Comparison of ENCODE assay signal across 28 cellular contexts in genomic region chr2:52918551-52918950, GRCh38.
DNase-seq lines count a peak whose midpoint lies in the region; ATAC-seq and TF ChIP-seq lines count a peak whose summit lies in the region.
"Had no signal": no experiment of that assay in that cellular context is flagged by ENCODE, and none has a peak within 500 bp of the region (broad histone marks: within the 10 kb centered on the region; RNA-seq: fewer than 3 reads in every experiment).

No MANE protein-coding gene starts in this region.

- TF ChIP-seq CTCF in fibroblast of villous mesenchyme (IDR thresholded peaks at IDR 0.05; ENCODE audit: insufficient read depth, low read depth, low read length): no peak

- H3K4me3 ChIP-seq in fibroblast of villous mesenchyme (ENCODE audit: low read depth, low read length): no peak overlapping the region
- H3K4me3 ChIP-seq: lower lobe of right lung, neural progenitor cell, SK-N-MC, upper lobe of left lung had no signal

- ATAC-seq in HG03139 (IDR thresholded peaks at IDR 0.05; ENCODE audit: unreplicated experiment) (no peak), HG02588 (IDR thresholded peaks at IDR 0.05; ENCODE audit: unreplicated experiment) (no peak), HG02884 (IDR thresholded peaks at IDR 0.05; ENCODE audit: unreplicated experiment) (no peak)
- ATAC-seq: lower lobe of right lung had no signal

- DNase-seq in M059J (ENCODE audit: low read depth) (peak; percentile 0), brain pericyte (ENCODE audit: low read depth, low spot score) (peak; percentile 70), fibroblast of villous mesenchyme (ENCODE audit: low read depth) (peak; percentile 17), smooth muscle cell of the brain vasculature (ENCODE audit: low read depth, low spot score) (peak; percentile 21), COLO668 (lab: John Stamatoyannopoulos, UW; ENCODE audit: unreplicated experiment) (no peak)
- DNase-seq: activated CD4-positive, alpha-beta T cell treated with anti-CD3 and anti-CD28 coated beads, Interleukin-2, amount 10 ng/mL, durations not matched to agents 24 days and 14 days; activated naive CD4-positive, alpha-beta T cell treated with Interleukin-2 at 50 U/mL for 16 hours; activated T-cell treated with anti-CD3 and anti-CD28 coated beads, Interleukin-2, amount 50 U/mL, for 48 hours; AML-193; CD8-positive, alpha-beta memory T cell; DMS153; effector CD4-positive, alpha-beta T cell; erythroblast; GF-D8; H7; Kasumi-1; lower lobe of right lung; NCI-H1092; NCI-H187 treated with DMSO at 0.1 percent for 48 hours; NCI-H526 treated with DMSO at 0.1 percent for 48 hours; RPMI8226; T-helper 2 cell; upper lobe of left lung had no signal
